15 cellular contexts compared by ENCODE assay signal in the genomic region with DNA sequence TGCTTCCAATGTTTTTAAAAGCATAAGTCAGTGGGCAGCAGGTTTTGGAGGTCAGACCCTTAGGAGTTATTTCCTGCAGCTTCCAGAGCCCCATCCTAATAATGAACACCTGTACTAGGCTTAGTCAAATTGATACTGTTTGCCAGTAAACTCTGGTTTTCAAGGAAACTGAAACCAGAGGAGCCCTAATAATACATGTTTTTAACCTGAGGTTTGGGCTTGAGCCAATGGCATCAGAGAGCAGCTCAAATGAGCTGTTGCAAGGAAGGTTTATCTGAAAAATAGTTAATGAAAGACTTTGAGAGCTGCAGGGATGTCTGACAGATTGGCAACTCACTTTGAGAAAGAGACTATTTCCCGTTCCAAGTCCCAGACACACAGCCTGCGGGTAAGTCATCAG. TPM values are rescaled to one million over a fixed set of nuclear protein-coding genes. Genes with fewer than 3 reads are reported as not detected.
DNase-seq lines count a peak whose midpoint lies in the region; ATAC-seq and TF ChIP-seq lines count a peak whose summit lies in the region.
"Had no signal": no experiment of that assay in that cellular context is flagged by ENCODE, and none has a peak within 500 bp of the region (broad histone marks: within the 10 kb centered on the region; RNA-seq: fewer than 3 reads in every experiment).

No MANE protein-coding gene starts in this region.

- H3K36me3 ChIP-seq in A673 (ENCODE audit: insufficient read depth, low read length, poor library complexity, severe bottlenecking) (no peaks in the 10 kb centered on the region), KMS-11 (ENCODE audit: insufficient read depth) (no peaks in the 10 kb centered on the region), spleen (no peaks in the 10 kb centered on the region)
- no peaks in the 10 kb centered on the region for H3K36me3 ChIP-seq in CD8-positive, alpha-beta memory T cell (ENCODE audit: insufficient read depth, low read length)
- H3K36me3 ChIP-seq: prostate gland had no signal

- 56 to 75% (median 61%) methylated on average over 2 of the region's 2 CpGs for WGBS in spleen, 5 donors

- TF ChIP-seq POLR2A in spleen (IDR thresholded peaks at IDR 0.05) = no peak

- intact Hi-C loops in A673 (cut with micrococcal nuclease; ENCODE audit: unreplicated experiment) (no loop called here), spleen (cut with DNase I; ENCODE audit: low total_unique reads) (no loop called here)

- no peaks in the 10 kb centered on the region for H3K27me3 Mint-ChIP-seq in CD8-positive, alpha-beta memory T cell
- H3K27me3 Mint-ChIP-seq: activated naive CD8-positive, alpha-beta T cell treated with anti-CD3 and anti-CD28 coated beads for 36 hours had no signal

- peak overlapping the region; percentile 38; the same call in 1 of the 2 replicates for H3K9ac ChIP-seq in KMS-11

- no peaks in the 10 kb centered on the region for H4K20me1 ChIP-seq in KMS-11 (ENCODE audit: insufficient read depth)

- no TSS peak for BruUV-seq in A673 (replicated peaks; lab: Mats Ljungman, UMichigan)

- H3K27me3 ChIP-seq in A673 (replicated peaks; ENCODE audit: insufficient read depth, low read depth, low read length, poor library complexity) = no peaks in the 10 kb centered on the region
- no peaks in the 10 kb centered on the region for H3K27me3 ChIP-seq in KMS-11 (ENCODE audit: insufficient read depth, low read depth)
- no peaks in the 10 kb centered on the region for H3K27me3 ChIP-seq in CD8-positive, alpha-beta memory T cell (ENCODE audit: insufficient read depth, low read length, poor library complexity, severe bottlenecking)
- no peaks in the 10 kb centered on the region for H3K27me3 ChIP-seq in spleen (replicated peaks in 1 of 7)

- no peaks in the 10 kb centered on the region; the same call in 1 of the 2 replicates for H3K79me2 ChIP-seq in KMS-11 (ENCODE audit: insufficient read depth, low read depth)

- H3K9me3 Mint-ChIP-seq in CD8-positive, alpha-beta memory T cell = peaks cover 0 to 7% (median 0%) of the 10 kb centered on the region in 5 donors
- H3K9me3 Mint-ChIP-seq: WTC11 had no signal

- H3K36me3 Mint-ChIP-seq in CD8-positive, alpha-beta memory T cell = no peaks in the 10 kb centered on the region
- H3K36me3 Mint-ChIP-seq: activated naive CD8-positive, alpha-beta T cell treated with anti-CD3 and anti-CD28 coated beads for 36 hours; WTC11 had no signal

- CTCF ChIA-PET in A673 (lab: Charles Lee) = no interaction called here
- CTCF ChIA-PET in CD8-positive, alpha-beta memory T cell (lab: Charles Lee) = no interaction called here

- DNase-seq in A673 (ENCODE audit: low spot score) (no peak), medulla oblongata (ENCODE audit: extremely low spot score) (no peak), DMS153 treated with DMSO at 0.1 percent for 48 hours (lab: John Stamatoyannopoulos, UW; ENCODE audit: unreplicated experiment) (no peak), spleen (no peak)
- DNase-seq in CD8-positive, alpha-beta memory T cell = no peak
- DNase-seq: activated CD8-positive, alpha-beta memory T cell treated with anti-CD3 and anti-CD28 coated beads, Interleukin-2, amount 50 U/mL, for 4 hours; activated naive CD8-positive, alpha-beta T cell treated with anti-CD3 and anti-CD28 coated beads for 36 hours; Caco-2 had no signal

- H3K4me1 ChIP-seq in A673 (ENCODE audit: insufficient read depth, low read length, poor library complexity, severe bottlenecking) = peaks cover 70% of the 10 kb centered on the region
- peaks cover 90% of the 10 kb centered on the region for H3K4me1 ChIP-seq in KMS-11 (ENCODE audit: low read depth, poor library complexity, severe bottlenecking)
- H3K4me1 ChIP-seq in CD8-positive, alpha-beta memory T cell (ENCODE audit: insufficient read depth, low read length) = no peaks in the 10 kb centered on the region
- H3K4me1 ChIP-seq in spleen = no peaks in the 10 kb centered on the region
- H3K4me1 ChIP-seq: Caco-2, prostate gland had no signal

- ATAC-seq in GM19395 (IDR thresholded peaks at IDR 0.05; ENCODE audit: unreplicated experiment) = peak; percentile 53
- ATAC-seq in HG02798 (IDR thresholded peaks at IDR 0.05; ENCODE audit: poor library complexity, unreplicated experiment) = peak; percentile 44
- ATAC-seq: WTC11 had no signal

- H3K27ac ChIP-seq in A673 (ENCODE audit: low read depth, low read length, poor library complexity, severe bottlenecking) = peak overlapping the region; percentile 51
- H3K27ac ChIP-seq in KMS-11 = peak overlapping the region; percentile 87
- H3K27ac ChIP-seq in CD8-positive, alpha-beta memory T cell (ENCODE audit: low read depth, low read length) = no peak overlapping the region
- peak overlapping the region in 1 of 8 donors; percentile 5 for H3K27ac ChIP-seq in spleen
- H3K27ac ChIP-seq: prostate gland had no signal

- no peak overlapping the region for H3K27ac Mint-ChIP-seq in CD8-positive, alpha-beta memory T cell
- H3K27ac Mint-ChIP-seq: activated naive CD8-positive, alpha-beta T cell treated with anti-CD3 and anti-CD28 coated beads for 36 hours; WTC11 had no signal

- peak overlapping the region; percentile 69 for H3K4me2 ChIP-seq in KMS-11

- no peaks in the 10 kb centered on the region for H3K4me1 Mint-ChIP-seq in CD8-positive, alpha-beta memory T cell
- H3K4me1 Mint-ChIP-seq: activated naive CD8-positive, alpha-beta T cell treated with anti-CD3 and anti-CD28 coated beads for 36 hours; WTC11 had no signal

- TF ChIP-seq CTCF in A673 (conservative IDR thresholded peaks at IDR 0.05; ENCODE audit: low read depth, low read length) = no peak
- no peak for TF ChIP-seq CTCF in KMS-11 (conservative IDR thresholded peaks at IDR 0.05; ENCODE audit: low read depth, low read length)
- no peak for TF ChIP-seq CTCF in spleen (IDR thresholded peaks at IDR 0.05 in 8 of 11, conservative IDR thresholded peaks at IDR 0.05 in 3 of 11)

- H3K4me3 ChIP-seq in A673 (ENCODE audit: low read depth, low read length, poor library complexity, severe bottlenecking) (no peak overlapping the region), KMS-11 (IDR thresholded peaks at IDR 0.05; ENCODE audit: insufficient read depth, low read depth, low read length) (no peak overlapping the region), spleen (no peak overlapping the region)
- no peak overlapping the region for H3K4me3 ChIP-seq in CD8-positive, alpha-beta memory T cell (ENCODE audit: low read length)
- H3K4me3 ChIP-seq: prostate gland had no signal

- no peak overlapping the region for H2AFZ ChIP-seq in KMS-11 (ENCODE audit: low read depth)

- H3K9me3 ChIP-seq in A673 (ENCODE audit: low read depth, low read length, poor library complexity, severe bottlenecking) = no peaks in the 10 kb centered on the region
- H3K9me3 ChIP-seq in CD8-positive, alpha-beta memory T cell (ENCODE audit: low read length) = no peaks in the 10 kb centered on the region
- no peaks in the 10 kb centered on the region for H3K9me3 ChIP-seq in spleen
- H3K9me3 ChIP-seq: Caco-2, prostate gland had no signal

- POLR2A ChIA-PET in A673 (lab: Charles Lee; ENCODE audit: low non-redundant PET) = no interaction called here
- POLR2A ChIA-PET in CD8-positive, alpha-beta memory T cell (lab: Charles Lee) = no interaction called here

- no peak overlapping the region for H3K4me3 Mint-ChIP-seq in CD8-positive, alpha-beta memory T cell
- H3K4me3 Mint-ChIP-seq: activated naive CD8-positive, alpha-beta T cell treated with anti-CD3 and anti-CD28 coated beads for 36 hours; WTC11 had no signal

RNA-seq across cellular contexts. Expression of a gene that starts 54.6 kb away (rescaled TPM):
- total RNA-seq in A673 (2021) (93.0 and 99.5 TPM in 2 replicates), spleen (1 to 10 TPM in 4 of 7 donors, under 1 TPM in 3; 0.28 to 9.2 (median 2.0) TPM)
- total RNA-seq in CD8-positive, alpha-beta memory T cell = not detected
- not detected for polyA plus RNA-seq in CD8-positive, alpha-beta memory T cell
- polyA plus RNA-seq in spleen = under 1 TPM in 2 of 3 donors, not detected in 1; 0.03 to 0.13 TPM
- total RNA-seq: activated naive CD8-positive, alpha-beta T cell treated with anti-CD3 and anti-CD28 coated beads for 36 hours; LHCN-M2; OCI-LY7 had no signal
